12 cellular contexts compared by ENCODE assay signal in genomic region chr2:197092431-197092830, GRCh38.
DNase-seq lines count a peak whose midpoint lies in the region; ATAC-seq and TF ChIP-seq lines count a peak whose summit lies in the region.
"Had no signal": no experiment of that assay in that cellular context is flagged by ENCODE, and none has a peak within 500 bp of the region (broad histone marks: within the 10 kb centered on the region; RNA-seq: fewer than 3 reads in every experiment).

No MANE protein-coding gene starts in this region.

- no peak overlapping the region for H3K4me3 ChIP-seq in fibroblast of the aortic adventitia (ENCODE audit: low read depth, low read length)
- H3K4me3 ChIP-seq in gastrocnemius medialis, result no peak overlapping the region
- H3K4me3 ChIP-seq: cardiac muscle cell had no signal

- no peaks in the 10 kb centered on the region for H3K36me3 ChIP-seq in gastrocnemius medialis
- H3K36me3 ChIP-seq: cardiac muscle cell had no signal

- peaks cover 5% of the 10 kb centered on the region for H3K4me1 Mint-ChIP-seq in progenitor cell of endocrine pancreas (ENCODE audit: low read depth)

- H3K4me1 ChIP-seq in gastrocnemius medialis, result no peaks in the 10 kb centered on the region

- no peaks in the 10 kb centered on the region for H3K36me3 Mint-ChIP-seq in progenitor cell of endocrine pancreas (ENCODE audit: insufficient read depth)

- ATAC-seq in gastrocnemius medialis, result peak; percentile 68 to 79

- intact Hi-C loops in gastrocnemius medialis (cut with DNase I; ENCODE audit: low total_unique reads), result no loop called here

- no peaks in the 10 kb centered on the region for H3K27me3 ChIP-seq in gastrocnemius medialis
- H3K27me3 ChIP-seq: cardiac muscle cell had no signal

- no peak for TF ChIP-seq POLR2A in gastrocnemius medialis (IDR thresholded peaks at IDR 0.05)

- no peak overlapping the region for H3K27ac ChIP-seq in gastrocnemius medialis
- H3K27ac ChIP-seq: cardiac muscle cell had no signal

- H3K9me3 Mint-ChIP-seq in progenitor cell of endocrine pancreas (ENCODE audit: low read depth), result no peaks in the 10 kb centered on the region
- H3K9me3 Mint-ChIP-seq: activated CD4-positive, alpha-beta T cell treated with anti-CD3 and anti-CD28 coated beads, Interleukin-2, amount 10 ng/mL, durations not matched to agents 7 days and 5 days had no signal

- no peaks in the 10 kb centered on the region for H3K27me3 Mint-ChIP-seq in progenitor cell of endocrine pancreas
- H3K27me3 Mint-ChIP-seq: activated CD4-positive, alpha-beta T cell treated with anti-CD3 and anti-CD28 coated beads, Interleukin-2, amount 10 ng/mL, durations not matched to agents 7 days and 5 days had no signal

- no peaks in the 10 kb centered on the region for H3K9me3 ChIP-seq in gastrocnemius medialis

- DNase-seq in NCI-H1105 treated with DMSO at 0.1 percent for 48 hours (lab: John Stamatoyannopoulos, UW) (peak; percentile 53), NCI-H1105 (lab: John Stamatoyannopoulos, UW) (no peak), NCI-H748 (lab: John Stamatoyannopoulos, UW; ENCODE audit: unreplicated experiment) (peak; percentile 95), fibroblast of the aortic adventitia (ENCODE audit: low read depth) (peak; percentile 69), gastrocnemius medialis (no peak), DMS53 treated with DMSO at 0.1 percent for 48 hours (lab: John Stamatoyannopoulos, UW; ENCODE audit: unreplicated experiment) (no peak), activated gamma-delta T cell treated with Interleukin-2 at 50 U/mL for 16 hours (no peak), progenitor cell of endocrine pancreas (ENCODE audit: low spot score, unreplicated experiment) (no peak)
- DNase-seq: 8988T; activated CD4-positive, alpha-beta T cell treated with anti-CD3 and anti-CD28 coated beads, Interleukin-2, amount 10 ng/mL, durations not matched to agents 7 days and 5 days; KG1 had no signal

- no peak overlapping the region for H3K27ac Mint-ChIP-seq in progenitor cell of endocrine pancreas

- TF ChIP-seq CTCF in fibroblast of the aortic adventitia (IDR thresholded peaks at IDR 0.05; ENCODE audit: insufficient read depth, low read length) (no peak), gastrocnemius medialis (IDR thresholded peaks at IDR 0.05 in 4 of 5, conservative IDR thresholded peaks at IDR 0.05 in 1 of 5) (no peak), progenitor cell of endocrine pancreas (IDR thresholded peaks at IDR 0.05; ENCODE audit: unreplicated experiment) (no peak)

- H3K4me3 Mint-ChIP-seq in progenitor cell of endocrine pancreas (ENCODE audit: low read depth), result no peak overlapping the region
- H3K4me3 Mint-ChIP-seq: activated CD4-positive, alpha-beta T cell treated with anti-CD3 and anti-CD28 coated beads, Interleukin-2, amount 10 ng/mL, durations not matched to agents 7 days and 5 days had no signal

- in situ Hi-C loops in gastrocnemius medialis (cut with MboI; ENCODE audit: low sequenced_read_pairs in 4 of 4), result no loop called here

Comparison
In these comparisons a context has a peak if more than half of its experiments do, and no peak if none do; other contexts are left out.
1. DNase-seq: peak in NCI-H1105 treated with DMSO at 0.1 percent for 48 hours (single experiment), NCI-H748 (single experiment) and fibroblast of the aortic adventitia (single experiment); none in NCI-H1105 (single experiment), gastrocnemius medialis (0 of 2), DMS53 treated with DMSO at 0.1 percent for 48 hours (single experiment), activated gamma-delta T cell treated with Interleukin-2 at 50 U/mL for 16 hours (single experiment) and progenitor cell of endocrine pancreas (single experiment).